ENCODE assay signal across 20 cellular contexts in the genomic region with DNA sequence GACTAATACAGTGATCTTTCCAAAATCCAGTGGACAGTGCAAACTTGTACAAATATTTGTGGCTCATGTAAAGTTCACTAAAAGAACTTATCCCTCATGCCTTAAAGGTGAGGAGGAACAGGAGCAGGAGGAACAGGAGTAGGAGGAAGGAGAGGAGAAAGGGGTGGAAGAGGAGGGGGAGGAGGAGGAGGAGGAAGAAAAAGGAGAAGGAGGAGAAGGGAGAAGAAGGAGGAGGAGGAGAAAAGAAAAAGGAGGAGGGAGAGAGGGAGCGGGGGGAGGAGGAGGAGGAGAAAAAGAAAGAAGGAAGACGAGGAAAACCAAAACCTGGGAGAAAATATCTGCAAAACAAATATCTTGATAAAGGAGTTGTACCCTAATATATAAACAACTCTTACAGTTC. TPM values are rescaled to one million over a fixed set of nuclear protein-coding genes. Genes with fewer than 3 reads are reported as not detected.
A peak's percentile ranks its signal among the peaks of the same experiment; 100 is the strongest.
DNase-seq lines count a peak whose midpoint lies in the region; ATAC-seq, FAIRE-seq and TF ChIP-seq lines count a peak whose summit lies in the region.
"Had no signal": no experiment of that assay in that cellular context is flagged by ENCODE, and none has a peak within 500 bp of the region (broad histone marks: within the 10 kb centered on the region; RNA-seq: fewer than 3 reads in every experiment).

No MANE protein-coding gene starts in this region.

- H3K27me3 ChIP-seq in K562 (ENCODE audit: control insufficient read depth in 2 of 2, insufficient read depth in 2 of 2, low read length in 2 of 2) (peaks cover 10 to 12% of the 10 kb centered on the region in 2 experiments; a peak in 2 of 5 replicates), neural progenitor cell (no peaks in the 10 kb centered on the region)

- H3K27ac ChIP-seq in HEK293 (ENCODE audit: extremely low read depth, low read depth, low read length) (no peak overlapping the region), K562 (ENCODE audit: extremely low read depth, low read depth, low read length) (no peak overlapping the region), neural progenitor cell (no peak overlapping the region)

- H2AFZ ChIP-seq in K562 (ENCODE audit: low read depth, low read length): 0 out of 2 replicates have a peak overlapping the region, but pooled peaks have one; percentile 12
- H2AFZ ChIP-seq in neural progenitor cell (replicated peaks): no peak overlapping the region

- DNase-seq in K562 (ENCODE audit: extremely low read depth in 1 of 4, low spot score in 3 of 4) (no peak), neural progenitor cell (ENCODE audit: low spot score) (no peak), inferior parietal cortex (ENCODE audit: extremely low spot score) (no peak), cardiac septum (ENCODE audit: low spot score) (no peak), COLO829 (ENCODE audit: low spot score) (no peak)
- DNase-seq: ACHN; BE2C; C1 segment of cervical spinal cord; CD4-positive, alpha-beta T cell; DMS153; DMS79; GF-D8; GOT3; H7; IMR-90 had no signal

- no peak for ATAC-seq in K562
- no peak for ATAC-seq in GM19455 (IDR thresholded peaks at IDR 0.05; ENCODE audit: unreplicated experiment)
- ATAC-seq: HCT116 had no signal

- H3K36me3 Mint-ChIP-seq in neural progenitor cell: no peaks in the 10 kb centered on the region

- H3K27me3 Mint-ChIP-seq in neural progenitor cell (ENCODE audit: insufficient read depth, low read depth): peaks cover 3% of the 10 kb centered on the region

- H3K9me3 ChIP-seq in HEK293 (ENCODE audit: control insufficient read depth, insufficient read depth, low read depth, low read length) (no peaks in the 10 kb centered on the region), K562 (replicated peaks; ENCODE audit: control insufficient read depth, insufficient read depth, low read depth, low read length) (no peaks in the 10 kb centered on the region), neural progenitor cell (ENCODE audit: low read depth) (no peaks in the 10 kb centered on the region)
- H3K9me3 ChIP-seq: BE2C had no signal

- H3K27ac Mint-ChIP-seq in neural progenitor cell: peak overlapping the region; percentile 5
- H3K27ac Mint-ChIP-seq: CD4-positive, alpha-beta T cell had no signal

- no peak overlapping the region for H3K4me3 ChIP-seq in HEK293 (ENCODE audit: low read depth, low read length)
- no peak overlapping the region for H3K4me3 ChIP-seq in K562
- no peak overlapping the region for H3K4me3 ChIP-seq in neural progenitor cell

- BruUV-seq in K562 (replicated peaks; lab: Mats Ljungman, UMichigan): no TSS peak

- no peak for TF ChIP-seq POLR2A in K562 (conservative IDR thresholded peaks at IDR 0.05)

- POLR2A ChIA-PET in HEK293 (lab: Yijun Ruan, JAX): no interaction called here
- POLR2A ChIA-PET in K562 (lab: Yijun Ruan, JAX): no interaction called here

- no peak for TF ChIP-seq CTCF in HEK293 (tag by site-specific recombination; IDR thresholded peaks at IDR 0.05)
- no peak for TF ChIP-seq CTCF in K562 (IDR thresholded peaks at IDR 0.05 in 2 of 3, conservative IDR thresholded peaks at IDR 0.05 in 1 of 3; ENCODE audit: insufficient read depth in 2 of 3, low read depth in 1 of 3, low read length in 3 of 3)
- no peak for TF ChIP-seq CTCF in neural progenitor cell (IDR thresholded peaks at IDR 0.05)

- H3K4me1 ChIP-seq in HEK293 (ENCODE audit: control insufficient read depth, insufficient read depth, low read length) (peaks cover 1% of the 10 kb centered on the region; the same call in 1 of the 2 replicates), K562 (replicated peaks in 1 of 2; ENCODE audit: control insufficient read depth in 2 of 2, insufficient read depth in 2 of 2, low read length in 2 of 2) (peaks cover 3 to 7% of the 10 kb centered on the region in 2 experiments; a peak in 4 of 5 replicates), neural progenitor cell (peaks cover 5% of the 10 kb centered on the region)
- H3K4me1 ChIP-seq: BE2C had no signal

- H3K9me3 Mint-ChIP-seq in neural progenitor cell: no peaks in the 10 kb centered on the region
- H3K9me3 Mint-ChIP-seq: CD4-positive, alpha-beta T cell had no signal

- no peak overlapping the region for H3K9ac ChIP-seq in K562 (ENCODE audit: insufficient read depth in 1 of 2, low read depth in 2 of 2, low read length in 2 of 2)
- H3K9ac ChIP-seq in neural progenitor cell: no peak overlapping the region

- peaks cover 6% of the 10 kb centered on the region for H3K4me1 Mint-ChIP-seq in neural progenitor cell

- TF ChIP-seq EP300 in K562 (IDR thresholded peaks at IDR 0.05; ENCODE audit: low read length): no peak

- H3K4me3 Mint-ChIP-seq in neural progenitor cell: no peak overlapping the region
- H3K4me3 Mint-ChIP-seq: CD4-positive, alpha-beta T cell had no signal

- no peak for FAIRE-seq in K562 (lab: Jason Lieb, UNC)
- FAIRE-seq: A204.1, HTR-8/SVneo had no signal

- H3K9me1 ChIP-seq in K562 (ENCODE audit: control insufficient read depth, insufficient read depth, low read length): no peaks in the 10 kb centered on the region

- H3K4me2 ChIP-seq in K562 (ENCODE audit: insufficient read depth, low read length) (no peak overlapping the region), neural progenitor cell (no peak overlapping the region)

- 37% methylated on average over 2 of the region's 2 CpGs for WGBS in K562 (ENCODE audit: insufficient coverage, low coverage, missing lambda C conversion rate)

- no peaks in the 10 kb centered on the region for H4K20me1 ChIP-seq in K562 (replicated peaks; ENCODE audit: control insufficient read depth, insufficient read depth, low read length)
- H4K20me1 ChIP-seq in neural progenitor cell (ENCODE audit: low read depth): peaks cover 5% of the 10 kb centered on the region

- H3K36me3 ChIP-seq in HEK293 (ENCODE audit: control insufficient read depth in 2 of 2, insufficient read depth in 1 of 2, low read length in 2 of 2) (no peaks in the 10 kb centered on the region), K562 (ENCODE audit: control insufficient read depth, insufficient read depth, low read length) (no peaks in the 10 kb centered on the region), neural progenitor cell (no peaks in the 10 kb centered on the region)
- H3K36me3 ChIP-seq: BE2C had no signal

- peaks cover 7% of the 10 kb centered on the region for H3F3A ChIP-seq in neural progenitor cell (ENCODE audit: low read depth)

- H3K79me2 ChIP-seq in K562 (ENCODE audit: control insufficient read depth, insufficient read depth, low read length) (peaks cover 21% of the 10 kb centered on the region), neural progenitor cell (ENCODE audit: low read depth) (peaks cover 20% of the 10 kb centered on the region)

- CTCF ChIA-PET in HEK293 (lab: Yijun Ruan, JAX) (no interaction called here), K562 (lab: Yijun Ruan, JAX; ENCODE audit: low intra/inter-chr PET ratio) (no interaction called here)

- in situ Hi-C loops in K562 (cut with MboI): no loop called here

- intact Hi-C loops in K562 (cut with micrococcal nuclease) (loop anchor here (5.0 to 10.0 kb wide), 2 partner anchors 106 to 291 kb away; a partner anchor contains a TSS), cardiac septum (cut with DNase I) (no loop called here)

- TF ChIP-seq RAD21 in K562 (CRISPR knock-in tag; conservative IDR thresholded peaks at IDR 0.05 in 1 of 2, IDR thresholded peaks at IDR 0.05 in 1 of 2): no peak

TF ChIP-seq in HEK293, 187 proteins besides CTCF, POLR2A, EP300 and RAD21 (continues in another document):
- TF ChIP-seq ZNF514 (tag by site-specific recombination; IDR thresholded peaks at IDR 0.05) (no peak), EGR2 (tag by site-specific recombination; IDR thresholded peaks at IDR 0.05; ENCODE audit: low read depth) (peak; percentile 89)

TF ChIP-seq in K562, 482 proteins besides CTCF, POLR2A, EP300 and RAD21 (continues in another document):
- TF ChIP-seq, protein P1, sequence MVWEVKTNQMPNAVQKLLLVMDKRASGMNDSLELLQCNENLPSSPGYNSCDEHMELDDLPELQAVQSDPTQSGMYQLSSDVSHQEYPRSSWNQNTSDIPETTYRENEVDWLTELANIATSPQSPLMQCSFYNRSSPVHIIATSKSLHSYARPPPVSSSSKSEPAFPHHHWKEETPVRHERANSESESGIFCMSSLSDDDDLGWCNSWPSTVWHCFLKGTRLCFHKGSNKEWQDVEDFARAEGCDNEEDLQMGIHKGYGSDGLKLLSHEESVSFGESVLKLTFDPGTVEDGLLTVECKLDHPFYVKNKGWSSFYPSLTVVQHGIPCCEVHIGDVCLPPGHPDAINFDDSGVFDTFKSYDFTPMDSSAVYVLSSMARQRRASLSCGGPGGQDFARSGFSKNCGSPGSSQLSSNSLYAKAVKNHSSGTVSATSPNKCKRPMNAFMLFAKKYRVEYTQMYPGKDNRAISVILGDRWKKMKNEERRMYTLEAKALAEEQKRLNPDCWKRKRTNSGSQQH (CRISPR knock-in tag; IDR thresholded peaks at IDR 0.05): 0 out of 2 replicates have a peak, but pooled peaks have one; percentile 14
- no peak for TF ChIP-seq NFXL1 (CRISPR knock-in tag; IDR thresholded peaks at IDR 0.05)

RNA-seq across cellular contexts. Expression of a gene that starts 2.9 kb away (rescaled TPM):
- 18.6 and 42.7 TPM in 2 replicates for total RNA-seq in K562 (2011; cell fraction: chromatin; rRNA removed; ENCODE audit: low replicate concordance)
- total RNA-seq in K562 (2011; cell fraction: nucleolus; rRNA removed): 9.8 and 10.5 TPM in 2 replicates
- total RNA-seq in K562 (2011; cell fraction: nucleoplasm; rRNA removed): 17.5 and 23.7 TPM in 2 replicates
- 26.6 and 28.7 TPM in 2 replicates for total RNA-seq in K562 (2014; rRNA removed)
- total RNA-seq in K562 (2014; rRNA removed; fragmentation: Illumina TruSeq; extraction: Trizol): 39.0 and 46.8 TPM in 2 replicates
- total RNA-seq in K562 (2015; rRNA removed; fragmentation: Illumina TruSeq; extraction: Trizol): 38.0 and 41.5 TPM in 2 replicates
- total RNA-seq in K562 (2021): 32.4 and 35.0 TPM in 2 replicates
- 37.8 and 47.3 TPM in 2 replicates for polyA plus RNA-seq in K562 (2011; rRNA removed)
- polyA plus RNA-seq in K562 (2011; cell fraction: cytosol; rRNA removed): 25.1 and 32.8 TPM in 2 replicates
- polyA plus RNA-seq in K562 (2011; cell fraction: nucleus; rRNA removed): 20.0 and 28.9 TPM in 2 replicates
- polyA plus RNA-seq in K562 (2012): 33.7 and 35.1 TPM in 2 replicates
- 40.6 and 48.2 TPM in 2 replicates for polyA plus RNA-seq in K562 (2014; fragmentation: Illumina TruSeq; extraction: Trizol)
- polyA plus RNA-seq in K562 (2014; fragmentation: Nextera tagmentation; extraction: Ambion mirVana): 10 to 100 TPM; 39.0 to 52.3 TPM
- polyA plus RNA-seq in K562 (2014; rRNA removed): 22.1 and 23.8 TPM in 2 replicates
- 42.7 and 51.0 TPM in 2 replicates for polyA minus RNA-seq in K562 (2011; rRNA and poly(A)+ RNA removed)
- 13.0 and 18.2 TPM in 2 replicates for polyA minus RNA-seq in K562 (2011; cell fraction: cytosol; rRNA and poly(A)+ RNA removed)
- 17.9 and 34.8 TPM in 2 replicates for polyA minus RNA-seq in K562 (2011; cell fraction: nucleus; rRNA and poly(A)+ RNA removed)
- total RNA-seq in neural progenitor cell (ENCODE audit: low replicate concordance): 35.1 and 43.1 TPM in 2 replicates
- 33.8 TPM for total RNA-seq in cardiac septum
